11 cellular contexts compared by ENCODE assay signal in genomic region chr12:116164976-116165425, GRCh38.
DNase-seq lines count a peak whose midpoint lies in the region; ATAC-seq, FAIRE-seq and TF ChIP-seq lines count a peak whose summit lies in the region.
"Had no signal": no experiment of that assay in that cellular context is flagged by ENCODE, and none has a peak within 500 bp of the region (broad histone marks: within the 10 kb centered on the region; RNA-seq: fewer than 3 reads in every experiment).

No MANE protein-coding gene starts in this region.

- H3K9me3 ChIP-seq in neutrophil (no peaks in the 10 kb centered on the region), small intestine (ENCODE audit: control insufficient read depth, low read depth) (no peaks in the 10 kb centered on the region), upper lobe of left lung (no peaks in the 10 kb centered on the region)

- intact Hi-C loops in Calu3 (cut with micrococcal nuclease; ENCODE audit: unreplicated experiment) = no loop called here

- H3K4me1 ChIP-seq in neutrophil (ENCODE audit: control insufficient read depth in 1 of 2, insufficient read depth in 1 of 2, low read depth in 1 of 2, low read length in 1 of 2) = peaks cover 24 to 28% of the 10 kb centered on the region in 2 experiments
- peaks cover 0 to 12% of the 10 kb centered on the region in 2 donors for H3K4me1 ChIP-seq in small intestine (ENCODE audit: control insufficient read depth in 2 of 2, insufficient read depth in 1 of 2, low read depth in 1 of 2, low read length in 1 of 2)
- H3K4me1 ChIP-seq in upper lobe of left lung = peaks cover 45 to 55% (median 48%) of the 10 kb centered on the region in 4 donors
- H3K4me1 ChIP-seq: parathyroid adenoma had no signal

- BruUV-seq in Calu3 (replicated peaks; lab: Mats Ljungman, UMichigan) = no TSS peak

- H3K27me3 Mint-ChIP-seq in Calu3 (ENCODE audit: unreplicated experiment) = no peaks in the 10 kb centered on the region

- peaks cover 30% of the 10 kb centered on the region for H3K4me1 Mint-ChIP-seq in Calu3 (ENCODE audit: low read depth, unreplicated experiment)

- H3K27ac ChIP-seq in neutrophil (peak overlapping the region; percentile 48), small intestine (ENCODE audit: low read depth in 1 of 2, low read length in 1 of 2) (no peak overlapping the region), upper lobe of left lung (peak overlapping the region in 1 of 4 donors; percentile 32)
- H3K27ac ChIP-seq: parathyroid adenoma had no signal

- no peaks in the 10 kb centered on the region for H3K36me3 Mint-ChIP-seq in Calu3 (ENCODE audit: insufficient read depth, unreplicated experiment)

- peak overlapping the region; percentile 67 for H3K27ac Mint-ChIP-seq in Calu3 (ENCODE audit: unreplicated experiment)

- DNase-seq in Calu3 (no peak), NCI-H69 (lab: John Stamatoyannopoulos, UW) (peak; percentile 27), epithelial cell of esophagus (ENCODE audit: low read depth) (peak; percentile 82), small intestine (no peak), NCI-H526 (lab: John Stamatoyannopoulos, UW) (no peak), upper lobe of left lung (no peak), nucleus accumbens (lab: John Stamatoyannopoulos, UW) (no peak)
- DNase-seq: activated naive CD4-positive, alpha-beta T cell; NCI-H1436 had no signal

- H3K36me3 ChIP-seq in neutrophil = no peaks in the 10 kb centered on the region
- no peaks in the 10 kb centered on the region for H3K36me3 ChIP-seq in small intestine (ENCODE audit: control insufficient read depth in 2 of 2, insufficient read depth in 2 of 2, low read length in 2 of 2)
- no peaks in the 10 kb centered on the region for H3K36me3 ChIP-seq in upper lobe of left lung

- ATAC-seq in upper lobe of left lung (ENCODE audit: low FRiP score in 2 of 2) = no peak

- FAIRE-seq in small intestine (lab: Jason Lieb, UNC) = no peak

- CTCF ChIA-PET in Calu3 (lab: Charles Lee) = interaction anchor here (0.6 to 1.0 kb wide), 3 partner anchors 22 to 467 kb away, joined by 4 to 7 read pairs (median 6); no protein-coding TSS in a partner anchor

- H3K4me3 ChIP-seq in epithelial cell of esophagus (ENCODE audit: low read length) (no peak overlapping the region), neutrophil (ENCODE audit: low read depth in 1 of 2, low read length in 1 of 2) (no peak overlapping the region), small intestine (ENCODE audit: low read depth in 1 of 2, low read length in 2 of 2) (no peak overlapping the region), upper lobe of left lung (no peak overlapping the region)

- no peaks in the 10 kb centered on the region for H3K9me3 Mint-ChIP-seq in Calu3 (ENCODE audit: low read depth, unreplicated experiment)

- no peak for TF ChIP-seq POLR2A in upper lobe of left lung (IDR thresholded peaks at IDR 0.05)

- TF ChIP-seq CTCF in Calu3 (IDR thresholded peaks at IDR 0.05; ENCODE audit: unreplicated experiment) (no peak), epithelial cell of esophagus (IDR thresholded peaks at IDR 0.05; ENCODE audit: insufficient read depth, low read depth, low read length, missing control alignments) (no peak), neutrophil (IDR thresholded peaks at IDR 0.05) (no peak), upper lobe of left lung (IDR thresholded peaks at IDR 0.05) (no peak)

- 61 to 73% (median 73%) methylated on average over 4 of the region's 4 CpGs for WGBS in small intestine, 3 donors
- WGBS in upper lobe of left lung, 2 donors = 70 to 77% methylated on average over 4 of the region's 4 CpGs

- H3K4me3 Mint-ChIP-seq in Calu3 (ENCODE audit: low read depth, unreplicated experiment) = peak overlapping the region; percentile 31

- no peak for TF ChIP-seq EP300 in upper lobe of left lung (IDR thresholded peaks at IDR 0.05)

- no peaks in the 10 kb centered on the region for H3K27me3 ChIP-seq in neutrophil
- H3K27me3 ChIP-seq in small intestine (ENCODE audit: control insufficient read depth in 2 of 2, insufficient read depth in 2 of 2, low read length in 2 of 2) = no peaks in the 10 kb centered on the region
- H3K27me3 ChIP-seq in upper lobe of left lung = no peaks in the 10 kb centered on the region

Comparison
In these comparisons a context has a peak if more than half of its experiments do, and no peak if none do; other contexts are left out.
1. DNase-seq: peak in NCI-H69 (single experiment) and epithelial cell of esophagus (single experiment); none in Calu3 (single experiment), small intestine (single experiment), NCI-H526 (0 of 2), upper lobe of left lung (0 of 2) and nucleus accumbens (0 of 56).